Comparison of ENCODE assay signal across 1 cellular context in the genomic region with DNA sequence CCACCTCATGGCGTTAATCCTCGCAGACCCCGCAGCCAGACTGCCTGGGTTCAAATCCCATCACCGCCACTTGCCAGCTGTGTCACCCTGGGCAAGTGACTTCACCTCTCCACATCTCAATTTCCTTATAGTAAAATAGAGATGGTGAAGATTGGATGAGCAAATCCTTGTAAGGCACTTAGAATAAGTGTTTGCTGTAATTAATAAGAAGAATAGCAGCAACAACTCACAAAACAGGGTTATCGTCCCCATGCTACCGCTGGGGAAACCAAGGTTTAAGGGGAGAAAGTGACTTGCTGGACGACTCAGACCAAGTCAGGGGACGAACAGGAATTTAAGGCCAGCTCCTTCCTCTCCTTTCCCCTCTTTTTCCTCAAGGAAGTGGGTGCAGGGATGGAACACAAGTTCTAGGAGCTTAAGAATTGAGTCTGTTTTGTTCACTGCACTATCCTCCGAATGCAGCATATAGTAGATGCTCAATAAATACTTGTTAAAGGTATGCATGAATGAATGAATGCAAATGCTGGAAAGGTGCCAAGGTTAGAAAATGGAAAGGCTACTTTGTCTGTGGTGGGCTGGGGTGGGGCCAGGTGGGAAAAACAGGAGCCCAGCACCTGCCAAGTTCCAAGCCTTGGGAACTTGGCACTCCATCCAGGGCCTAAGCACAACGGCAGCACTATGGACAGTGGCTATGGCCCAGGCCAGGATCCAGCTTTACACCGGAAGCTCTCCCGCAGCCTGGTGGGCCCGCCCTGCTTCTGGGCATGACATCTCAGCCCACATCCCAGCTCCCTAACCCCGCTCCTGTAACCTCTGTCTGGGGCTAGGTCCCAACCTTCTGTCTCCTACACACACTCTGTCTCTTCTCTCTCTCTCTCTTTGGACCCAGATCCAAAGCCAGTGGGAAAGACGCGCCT.
TF ChIP-seq lines count a peak whose summit lies in the region.

No MANE protein-coding gene starts in this region.

TF ChIP-seq in A549, 52 proteins besides CTCF, POLR2A, EP300 and RAD21 (continued from another document):
- TF ChIP-seq CHD4 (IDR thresholded peaks at IDR 0.05; ENCODE audit: borderline replicate concordance) (no peak), NPAS2 (CRISPR knock-in tag; IDR thresholded peaks at IDR 0.05; ENCODE audit: borderline replicate concordance) (no peak), TFCP2L1 (CRISPR knock-in tag; IDR thresholded peaks at IDR 0.05) (no peak), HOXA7 (CRISPR knock-in tag; IDR thresholded peaks at IDR 0.05) (no peak)
